27 cellular contexts compared by ENCODE assay signal in the genomic region with DNA sequence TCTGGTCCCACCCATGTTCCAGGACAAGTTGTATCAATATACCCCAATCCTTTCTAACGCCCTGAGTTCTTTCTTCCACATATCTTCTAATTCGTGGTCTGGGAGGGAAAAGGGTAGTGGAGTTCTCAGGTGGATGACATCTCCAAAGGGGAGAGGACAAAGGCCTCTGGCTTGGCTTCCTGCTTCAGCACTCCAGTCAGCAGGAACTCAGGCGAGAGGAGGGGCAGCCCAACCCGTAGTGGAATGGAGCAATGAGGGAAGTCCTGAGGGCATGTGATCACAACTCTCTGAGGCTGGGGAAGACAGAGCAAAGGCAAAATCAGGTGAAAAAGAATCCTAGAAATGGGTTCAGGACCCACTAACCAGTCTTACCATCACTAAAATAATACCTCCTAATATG. TPM values are rescaled to one million over a fixed set of nuclear protein-coding genes. Genes with fewer than 3 reads are reported as not detected.
A peak's percentile ranks its signal among the peaks of the same experiment; 100 is the strongest.
DNase-seq lines count a peak whose midpoint lies in the region; ATAC-seq, FAIRE-seq and TF ChIP-seq lines count a peak whose summit lies in the region.
"Had no signal": no experiment of that assay in that cellular context is flagged by ENCODE, and none has a peak within 500 bp of the region (broad histone marks: within the 10 kb centered on the region; RNA-seq: fewer than 3 reads in every experiment).

No MANE protein-coding gene starts in this region.

- H3K27me3 ChIP-seq in astrocyte (ENCODE audit: insufficient read depth, low read length) (no peaks in the 10 kb centered on the region), mesendoderm (ENCODE audit: insufficient read depth, low read length, poor library complexity) (no peaks in the 10 kb centered on the region), foreskin keratinocyte (no peaks in the 10 kb centered on the region)
- H3K27me3 ChIP-seq: BLaER1, vagina had no signal

- no peak overlapping the region for H2BK5ac ChIP-seq in mesendoderm (ENCODE audit: low read length)

- H4K20me1 ChIP-seq in astrocyte (ENCODE audit: insufficient read depth, low read length) = no peaks in the 10 kb centered on the region
- H4K20me1 ChIP-seq: BLaER1 had no signal

- no peak overlapping the region for H2BK15ac ChIP-seq in mesendoderm (replicated peaks; ENCODE audit: low read depth)

- FAIRE-seq in astrocyte (lab: Jason Lieb, UNC) = no peak
- FAIRE-seq: A549, GM12891, TTC549 had no signal

- H3K27ac ChIP-seq in astrocyte (ENCODE audit: low read depth, low read length) (no peak overlapping the region), mesendoderm (ENCODE audit: low read depth, low read length) (no peak overlapping the region), foreskin keratinocyte (no peak overlapping the region)
- H3K27ac ChIP-seq: A549, BLaER1, KMS-11, vagina had no signal

- peak; percentile 75 to 82 for ATAC-seq in left cardiac atrium
- ATAC-seq in HG03571 (IDR thresholded peaks at IDR 0.05; ENCODE audit: unreplicated experiment) = no peak
- no peak for ATAC-seq in foreskin keratinocyte
- ATAC-seq: A549 had no signal

- H3K4me1 Mint-ChIP-seq in astrocyte (ENCODE audit: low read depth, unreplicated experiment) = peaks cover 3% of the 10 kb centered on the region
- H3K4me1 Mint-ChIP-seq: immature natural killer cell, nephron had no signal

- H3K27ac Mint-ChIP-seq in astrocyte (ENCODE audit: unreplicated experiment) = peak overlapping the region; percentile 24
- H3K27ac Mint-ChIP-seq: mesothelial cell of epicardium, progenitor cell of endocrine pancreas had no signal

- no peak overlapping the region for H2AFZ ChIP-seq in astrocyte (ENCODE audit: low read depth, low read length)

- H3K36me3 Mint-ChIP-seq in astrocyte (ENCODE audit: low read depth, unreplicated experiment) = peaks cover 23% of the 10 kb centered on the region

- H3K4me2 ChIP-seq in astrocyte (ENCODE audit: low read length) (no peak overlapping the region), mesendoderm (ENCODE audit: low read length) (no peak overlapping the region)
- H3K4me2 ChIP-seq: A549, BLaER1, KMS-11 had no signal

- H3K56ac ChIP-seq in mesendoderm (ENCODE audit: low read length) = no peak overlapping the region

- H3K18ac ChIP-seq in mesendoderm (ENCODE audit: low read length) = no peak overlapping the region

- H3K9ac ChIP-seq in astrocyte (ENCODE audit: low read length) (no peak overlapping the region), mesendoderm (ENCODE audit: low read length) (no peak overlapping the region)
- H3K9ac ChIP-seq: BLaER1, KMS-11 had no signal

- WGBS in mesendoderm (ENCODE audit: extremely low coverage, insufficient coverage, low lambda C conversion rate) = no CpG with 5 or more reads among the region's 4 CpGs

- H3K4me3 Mint-ChIP-seq in astrocyte (ENCODE audit: unreplicated experiment) = no peak overlapping the region
- H3K4me3 Mint-ChIP-seq: immature natural killer cell, mesothelial cell of epicardium, nephron had no signal

- H3K4ac ChIP-seq in mesendoderm (ENCODE audit: low read depth, low read length) = no peak overlapping the region

- no peaks in the 10 kb centered on the region for H3K9me3 ChIP-seq in astrocyte (ENCODE audit: insufficient read depth, low read depth, low read length)
- H3K9me3 ChIP-seq: A549, BLaER1, vagina had no signal

- no peaks in the 10 kb centered on the region for H3K27me3 Mint-ChIP-seq in astrocyte (ENCODE audit: low read depth, unreplicated experiment)
- H3K27me3 Mint-ChIP-seq: progenitor cell of endocrine pancreas had no signal

- no peak overlapping the region for H3K23ac ChIP-seq in mesendoderm (ENCODE audit: low read length)

- H3K4me1 ChIP-seq in astrocyte (ENCODE audit: insufficient read depth, low read length) = peaks cover 2% of the 10 kb centered on the region
- H3K4me1 ChIP-seq in mesendoderm (ENCODE audit: control insufficient read depth, low read depth, low read length) = no peaks in the 10 kb centered on the region
- H3K4me1 ChIP-seq in foreskin keratinocyte = peaks cover 6% of the 10 kb centered on the region
- H3K4me1 ChIP-seq: BLaER1, vagina had no signal

- in situ Hi-C loops in GM13977 (cut with MboI; ENCODE audit: low pct_unique_long_range_greater_than_20kb, low sequenced_read_pairs, unreplicated experiment) = no loop called here

- no peaks in the 10 kb centered on the region for H3K79me2 ChIP-seq in astrocyte (ENCODE audit: insufficient read depth, low read length)
- no peaks in the 10 kb centered on the region for H3K79me2 ChIP-seq in mesendoderm (ENCODE audit: control insufficient read depth, insufficient read depth, low read length)

- H4K5ac ChIP-seq in mesendoderm (ENCODE audit: low read length) = no peak overlapping the region

- no peak overlapping the region for H4K8ac ChIP-seq in mesendoderm (ENCODE audit: low read depth, low read length)

- no peak overlapping the region for H2BK120ac ChIP-seq in mesendoderm (ENCODE audit: low read depth, low read length)

- H3K4me3 ChIP-seq in astrocyte (ENCODE audit: insufficient read depth, low read depth, low read length) (no peak overlapping the region), mesendoderm (ENCODE audit: low read length) (no peak overlapping the region)
- H3K4me3 ChIP-seq: A549, BLaER1, vagina had no signal

- peak; percentile 61 for DNase-seq in CD1c-positive myeloid dendritic cell (ENCODE audit: extremely low spot score)
- DNase-seq in astrocyte (ENCODE audit: low read depth) = no peak
- no peak for DNase-seq in left cardiac atrium
- peak; percentile 86 for DNase-seq in mesendoderm
- DNase-seq in stimulated activated CD4-positive, alpha-beta T cell treated with anti-CD3 and anti-CD28 coated beads, Interleukin-2, amount 100 ng/mL, for 24 hours = no peak
- DNase-seq in GM13977 (ENCODE audit: low spot score) = no peak
- no peak for DNase-seq in foreskin keratinocyte
- DNase-seq: activated CD4-positive, alpha-beta T cell treated with anti-CD3 and anti-CD28 coated beads for 4 hours; activated CD8-positive, alpha-beta memory T cell treated with anti-CD3 and anti-CD28 coated beads, Interleukin-2, amount 50 U/mL, for 4 hours; activated effector memory CD4-positive, alpha-beta T cell treated with anti-CD3 and anti-CD28 coated beads, Interleukin-2, amount 50 U/mL, for 16 hours; caudate nucleus; effector CD4-positive, alpha-beta T cell; immature natural killer cell; NCI-H187 treated with DMSO at 0.1 percent for 48 hours; NCI-H345; stimulated activated CD8-positive, alpha-beta memory T cell treated with anti-CD3 and anti-CD28 coated beads, Interleukin-4, amount 100 ng/mL, for 48 hours; SW 1271 had no signal

- intact Hi-C loops in left cardiac atrium (cut with DNase I) = no loop called here

- H3K36me3 ChIP-seq in astrocyte (ENCODE audit: insufficient read depth, low read length) (peaks cover 6% of the 10 kb centered on the region), mesendoderm (ENCODE audit: control insufficient read depth, insufficient read depth, low read length) (no peaks in the 10 kb centered on the region)

- H3K79me1 ChIP-seq in mesendoderm (ENCODE audit: low read length) = no peaks in the 10 kb centered on the region

- no peak for TF ChIP-seq CTCF in astrocyte (IDR thresholded peaks at IDR 0.05; ENCODE audit: insufficient read depth, low read depth, low read length)
- no peak for TF ChIP-seq CTCF in GM13977 (IDR thresholded peaks at IDR 0.05; ENCODE audit: extremely low read depth, insufficient read depth, missing control alignments)
- TF ChIP-seq CTCF in foreskin keratinocyte (conservative IDR thresholded peaks at IDR 0.05) = no peak

- no peak overlapping the region for H2AK5ac ChIP-seq in mesendoderm (ENCODE audit: low read length)

- no peaks in the 10 kb centered on the region for H3K9me3 Mint-ChIP-seq in astrocyte (ENCODE audit: unreplicated experiment)
- H3K9me3 Mint-ChIP-seq: immature natural killer cell, mesothelial cell of epicardium, nephron had no signal

RNA-seq across cellular contexts. Expression of gene NRM, which starts 9.6 kb away (rescaled TPM):
- 12.2 and 12.8 TPM in 2 replicates for total RNA-seq in astrocyte
- total RNA-seq in left cardiac atrium = 1 to 10 TPM; 5.3 to 6.3 TPM
- polyA plus RNA-seq in mesendoderm (2013, experiment 1 of 2) = 49.8 TPM
- 49.7 TPM for polyA plus RNA-seq in mesendoderm (2013, experiment 2 of 2)
- 24.5 and 26.3 TPM in 2 replicates for total RNA-seq in foreskin keratinocyte
- polyA plus RNA-seq in foreskin keratinocyte = 41.6 and 45.7 TPM in 2 replicates

RNA-seq across cellular contexts. Expression of gene PPP1R18, which starts 13.9 kb away (rescaled TPM):
- 145 and 156 TPM in 2 replicates for total RNA-seq in astrocyte
- 10 to 100 TPM; 28.0 to 36.8 TPM for total RNA-seq in left cardiac atrium
- 32.4 TPM for polyA plus RNA-seq in mesendoderm (2013, experiment 1 of 2)
- polyA plus RNA-seq in mesendoderm (2013, experiment 2 of 2) = 33.3 TPM
- total RNA-seq in foreskin keratinocyte = 119 and 121 TPM in 2 replicates
- polyA plus RNA-seq in foreskin keratinocyte = 132 and 137 TPM in 2 replicates

RNA-seq across cellular contexts. Expression of gene MDC1, which starts 16.7 kb away (rescaled TPM):
- 25.2 and 25.4 TPM in 2 replicates for total RNA-seq in astrocyte
- total RNA-seq in left cardiac atrium = 10 to 100 TPM; 19.1 to 25.6 TPM
- polyA plus RNA-seq in mesendoderm (2013, experiment 1 of 2) = 30.4 TPM
- 29.4 TPM for polyA plus RNA-seq in mesendoderm (2013, experiment 2 of 2)
- 24.8 and 27.4 TPM in 2 replicates for total RNA-seq in foreskin keratinocyte
- polyA plus RNA-seq in foreskin keratinocyte = 13.9 and 15.8 TPM in 2 replicates

RNA-seq across cellular contexts. Expression of gene TUBB, which starts 19.8 kb away (rescaled TPM):
- total RNA-seq in astrocyte (815 and 887 TPM in 2 replicates), left cardiac atrium (100 to 1,000 TPM; 276 to 303 TPM), foreskin keratinocyte (1,201 and 1,290 TPM in 2 replicates)
- 1,956 TPM for polyA plus RNA-seq in mesendoderm (2013, experiment 1 of 2)
- polyA plus RNA-seq in mesendoderm (2013, experiment 2 of 2) = 1,954 TPM
- 1,224 and 1,454 TPM in 2 replicates for polyA plus RNA-seq in foreskin keratinocyte

RNA-seq across cellular contexts. Expression of gene DHX16, which starts 27.5 kb away (rescaled TPM):
- total RNA-seq in astrocyte = 29.3 and 30.0 TPM in 2 replicates
- 10 to 100 TPM; 17.6 to 18.6 TPM for total RNA-seq in left cardiac atrium
- 22.9 TPM for polyA plus RNA-seq in mesendoderm (2013, experiment 1 of 2)
- polyA plus RNA-seq in mesendoderm (2013, experiment 2 of 2) = 23.1 TPM
- total RNA-seq in foreskin keratinocyte = 38.1 and 42.5 TPM in 2 replicates
- polyA plus RNA-seq in foreskin keratinocyte = 29.2 and 35.1 TPM in 2 replicates

Comparison
In these comparisons a context has a peak if more than half of its experiments do, and no peak if none do; other contexts are left out.
1. DNase-seq: peak in CD1c-positive myeloid dendritic cell (single experiment) and mesendoderm (single experiment); none in astrocyte (single experiment), left cardiac atrium (single experiment), stimulated activated CD4-positive, alpha-beta T cell treated with anti-CD3 and anti-CD28 coated beads, Interleukin-2, amount 100 ng/mL, for 24 hours (0 of 2), GM13977 (single experiment) and foreskin keratinocyte (0 of 2).
2. ATAC-seq: peak in left cardiac atrium (2 of 2); none in HG03571 (single experiment) and foreskin keratinocyte (single experiment).